In genomic region chr7:106069471-106070200, GRCh38 we compare ENCODE assay signal across 11 cellular contexts. TPM values are rescaled to one million over a fixed set of nuclear protein-coding genes. Genes with fewer than 3 reads are reported as not detected.
DNase-seq lines count a peak whose midpoint lies in the region; TF ChIP-seq lines count a peak whose summit lies in the region.
"Had no signal": no experiment of that assay in that cellular context is flagged by ENCODE, and none has a peak within 500 bp of the region (broad histone marks: within the 10 kb centered on the region; RNA-seq: fewer than 3 reads in every experiment).

No MANE protein-coding gene starts in this region.

- H3K27me3 Mint-ChIP-seq in activated naive CD4-positive, alpha-beta T cell treated with anti-CD3 and anti-CD28 coated beads for 36 hours (ENCODE audit: low read depth) = no peaks in the 10 kb centered on the region

- no peak overlapping the region for H3K9ac ChIP-seq in subcutaneous abdominal adipose tissue (ENCODE audit: low read length in 5 of 5)

- POLR2A ChIA-PET in OCI-LY7 (lab: Charles Lee) = interaction anchor here (2.4 to 12.8 kb wide), 6 partner anchors 9 to 80 kb away, joined by 9 to 308 read pairs (median 134); partner anchors contain the start of gene SYPL1

- H3K4me1 Mint-ChIP-seq in activated naive CD4-positive, alpha-beta T cell treated with anti-CD3 and anti-CD28 coated beads for 36 hours (ENCODE audit: low read depth) = peaks cover 30% of the 10 kb centered on the region

- H3K4me2 ChIP-seq in OCI-LY7 (ENCODE audit: low read length) = peak overlapping the region; percentile 98

- H3K9me3 ChIP-seq in OCI-LY7 (ENCODE audit: low read length) (no peaks in the 10 kb centered on the region), esophagus muscularis mucosa (no peaks in the 10 kb centered on the region), subcutaneous abdominal adipose tissue (ENCODE audit: control insufficient read depth in 5 of 5, low read length in 5 of 5) (no peaks in the 10 kb centered on the region)
- H3K9me3 ChIP-seq: right lobe of liver had no signal

- H4K20me1 ChIP-seq in OCI-LY7 (ENCODE audit: insufficient read depth, low read length) = no peaks in the 10 kb centered on the region

- peak overlapping the region; percentile 42; the same call in 1 of the 2 replicates for H2AFZ ChIP-seq in OCI-LY7 (ENCODE audit: low read length)

- H3K4me3 Mint-ChIP-seq in activated naive CD4-positive, alpha-beta T cell treated with anti-CD3 and anti-CD28 coated beads for 36 hours = no peak overlapping the region

- no peaks in the 10 kb centered on the region for H3K36me3 Mint-ChIP-seq in activated naive CD4-positive, alpha-beta T cell treated with anti-CD3 and anti-CD28 coated beads for 36 hours (ENCODE audit: low read depth)

- H3K27ac ChIP-seq in OCI-LY7 (ENCODE audit: low read depth, low read length, poor library complexity, severe bottlenecking) = peak overlapping the region; percentile 96
- peak overlapping the region; percentile 74 to 86 (median 86) for H3K27ac ChIP-seq in esophagus muscularis mucosa (replicated peaks in 1 of 4)
- H3K27ac ChIP-seq in subcutaneous abdominal adipose tissue (ENCODE audit: low read depth, low read length) = peak overlapping the region; percentile 48
- H3K27ac ChIP-seq: right lobe of liver had no signal

- no peaks in the 10 kb centered on the region for H3K9me2 ChIP-seq in OCI-LY7 (ENCODE audit: insufficient read depth, low read length)

- no peak for DNase-seq in activated naive CD4-positive, alpha-beta T cell treated with anti-CD3 and anti-CD28 coated beads for 36 hours
- no peak for DNase-seq in activated naive CD4-positive, alpha-beta T cell treated with Interleukin-2 at 50 U/mL for 16 hours
- no peak for DNase-seq in OCI-LY7 (ENCODE audit: low spot score)
- peak; percentile 72 for DNase-seq in esophagus muscularis mucosa (ENCODE audit: extremely low spot score)
- no peak for DNase-seq in NCI-H345 treated with DMSO at 0.1 percent for 48 hours (lab: John Stamatoyannopoulos, UW; ENCODE audit: unreplicated experiment)
- no peak for DNase-seq in T-helper 1 cell
- DNase-seq in kidney glomerular epithelial cell (lab: John Stamatoyannopoulos, UW) = no peak
- DNase-seq: GF-D8, NCI-H1417 treated with DMSO at 0.1 percent for 48 hours had no signal

- no peaks in the 10 kb centered on the region for H3K27me3 ChIP-seq in esophagus muscularis mucosa
- no peaks in the 10 kb centered on the region for H3K27me3 ChIP-seq in subcutaneous abdominal adipose tissue (ENCODE audit: control insufficient read depth in 5 of 5, insufficient read depth in 4 of 5, low read length in 5 of 5)
- H3K27me3 ChIP-seq: right lobe of liver had no signal

- H3K4me3 ChIP-seq in OCI-LY7 (ENCODE audit: low read depth, low read length, poor library complexity, severe bottlenecking) = peak overlapping the region; percentile 70
- no peak overlapping the region for H3K4me3 ChIP-seq in esophagus muscularis mucosa
- no peak overlapping the region for H3K4me3 ChIP-seq in subcutaneous abdominal adipose tissue (ENCODE audit: low read depth in 1 of 5, low read length in 5 of 5)
- H3K4me3 ChIP-seq: right lobe of liver had no signal

- TF ChIP-seq CTCF in OCI-LY7 (conservative IDR thresholded peaks at IDR 0.05; ENCODE audit: low read length) (no peak), esophagus muscularis mucosa (IDR thresholded peaks at IDR 0.05) (no peak)

- no peaks in the 10 kb centered on the region for H3K9me3 Mint-ChIP-seq in activated naive CD4-positive, alpha-beta T cell treated with anti-CD3 and anti-CD28 coated beads for 36 hours

- H3K36me3 ChIP-seq in OCI-LY7 (ENCODE audit: insufficient read depth, low read length) (no peaks in the 10 kb centered on the region), esophagus muscularis mucosa (no peaks in the 10 kb centered on the region), subcutaneous abdominal adipose tissue (ENCODE audit: control insufficient read depth in 5 of 5, insufficient read depth in 5 of 5, low read length in 5 of 5) (no peaks in the 10 kb centered on the region)
- H3K36me3 ChIP-seq: right lobe of liver had no signal

- CTCF ChIA-PET in activated naive CD4-positive, alpha-beta T cell treated with anti-CD3 and anti-CD28 coated beads for 36 hours (lab: Charles Lee) = interaction anchor here (1.4 to 4.5 kb wide), 4 partner anchors 12 to 95 kb away, joined by 7 to 28 read pairs (median 18); partner anchors contain the start of gene SYPL1
- CTCF ChIA-PET in OCI-LY7 (lab: Charles Lee; ENCODE audit: unreplicated experiment) = interaction anchor here (1.2 to 5.9 kb wide), 2 partner anchors 10 to 82 kb away, joined by 5 to 52 read pairs; no protein-coding TSS in a partner anchor

- TF ChIP-seq EP300 in esophagus muscularis mucosa (IDR thresholded peaks at IDR 0.05) = no peak

- TF ChIP-seq POLR2A in esophagus muscularis mucosa (IDR thresholded peaks at IDR 0.05; ENCODE audit: low read depth) = no peak

- intact Hi-C loops in activated naive CD4-positive, alpha-beta T cell treated with anti-CD3 and anti-CD28 coated beads for 36 hours (cut with micrococcal nuclease) = loop anchor here (5.0 to 10.0 kb wide), 3 partner anchors 415 to 798 kb away; partner anchors contain the start of gene PIK3CG
- intact Hi-C loops in OCI-LY7 (cut with micrococcal nuclease; ENCODE audit: unreplicated experiment) (loop anchor here (5.0 kb wide), 2 partner anchors 1023 to 1057 kb away; partner anchors contain the start of gene KMT2E), esophagus muscularis mucosa (cut with DNase I) (no loop called here)

- H3K4me1 ChIP-seq in OCI-LY7 (ENCODE audit: insufficient read depth, low read length, poor library complexity, severe bottlenecking) (peaks cover 98% of the 10 kb centered on the region), esophagus muscularis mucosa (peaks cover 58 to 97% (median 88%) of the 10 kb centered on the region in 4 donors), subcutaneous abdominal adipose tissue (ENCODE audit: control insufficient read depth in 5 of 5, insufficient read depth in 5 of 5, low read length in 5 of 5) (peaks cover 8 to 74% (median 58%) of the 10 kb centered on the region in 5 donors)

- H3K27ac Mint-ChIP-seq in activated naive CD4-positive, alpha-beta T cell treated with anti-CD3 and anti-CD28 coated beads for 36 hours = peak overlapping the region; percentile 27

- 80% methylated on average over 8 of the region's 9 CpGs for WGBS in esophagus muscularis mucosa

- BruUV-seq in OCI-LY7 (replicated peaks; lab: Mats Ljungman, UMichigan) = no TSS peak

- peaks cover 12% of the 10 kb centered on the region; the same call in 1 of the 2 replicates for H3K79me2 ChIP-seq in OCI-LY7 (ENCODE audit: insufficient read depth, low read depth, low read length)

RNA-seq across cellular contexts. Expression of gene SYPL1, which starts 42.5 kb away (rescaled TPM):
- total RNA-seq in activated naive CD4-positive, alpha-beta T cell treated with anti-CD3 and anti-CD28 coated beads for 36 hours = 10 to 100 TPM; 24.7 to 26.6 TPM
- total RNA-seq in OCI-LY7 (2014; rRNA removed; shearing (Covaris generic)) = 30.4 and 34.1 TPM in 2 replicates
- total RNA-seq in OCI-LY7 (2022) = 112 and 118 TPM in 2 replicates
- 100 to 1,000 TPM in 1 of 4 donors, 10 to 100 TPM in 3; 83.6 to 135 (median 90.8) TPM for total RNA-seq in esophagus muscularis mucosa
